8 cellular contexts compared by ENCODE assay signal in the genomic region with DNA sequence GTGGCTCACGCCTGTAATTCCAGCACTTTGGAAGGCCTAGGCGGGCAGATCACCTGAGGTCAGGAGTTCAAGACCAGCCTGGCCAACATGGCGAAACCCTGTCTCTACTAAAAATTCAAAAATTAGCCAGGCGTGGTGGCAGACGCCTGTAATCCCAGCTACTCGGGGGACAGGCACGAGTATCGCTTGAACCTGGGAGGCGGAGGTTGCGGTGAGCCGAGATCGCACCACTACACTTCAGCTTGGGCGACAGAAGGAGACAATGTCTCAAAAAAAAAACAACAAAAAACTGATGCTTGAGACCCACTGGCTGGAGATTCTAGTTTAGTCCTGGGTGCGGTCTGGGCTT. TPM values are rescaled to one million over a fixed set of nuclear protein-coding genes. Genes with fewer than 3 reads are reported as not detected.
DNase-seq lines count a peak whose midpoint lies in the region; ATAC-seq and TF ChIP-seq lines count a peak whose summit lies in the region.
"Not testable (repeated sequence)": the region's sequence is repeated elsewhere in the genome, so short reads cannot be mapped to it uniquely, and the experiment has no call there.

No MANE protein-coding gene starts in this region.

- CTCF ChIA-PET in activated CD8-positive, alpha-beta T cell treated with anti-CD3 and anti-CD28 coated beads for 36 hours (lab: Charles Lee), result interaction anchor here (1.4 to 3.0 kb wide), 2 partner anchors 39 to 158 kb away, joined by 7 to 11 read pairs; partner anchors contain the start of gene SAT1

- WGBS in mesodermal cell (ENCODE audit: insufficient coverage in 2 of 2), 2 experiments, result 31 to 78% methylated on average over 2 to 11 of the region's 14 CpGs

- not testable (repeated sequence) for H3K9me3 ChIP-seq in NT2/D1 (ENCODE audit: insufficient read depth, low read length); breast epithelium; mesodermal cell (ENCODE audit: control insufficient read depth, low read length); uterus

- H3K27me3 Mint-ChIP-seq in activated CD8-positive, alpha-beta T cell treated with anti-CD3 and anti-CD28 coated beads for 36 hours, result not testable (repeated sequence)

- H3K27ac Mint-ChIP-seq in activated CD8-positive, alpha-beta T cell treated with anti-CD3 and anti-CD28 coated beads for 36 hours, result peak overlapping the region; percentile 90

- intact Hi-C loops in activated CD8-positive, alpha-beta T cell treated with anti-CD3 and anti-CD28 coated beads for 36 hours (cut with micrococcal nuclease); breast epithelium (cut with DNase I; ENCODE audit: low total_unique reads); uterus (cut with DNase I; ENCODE audit: low total_unique reads): not testable (repeated sequence)

- not testable (repeated sequence) for ATAC-seq in activated CD8-positive, alpha-beta T cell treated with anti-CD3 and anti-CD28 coated beads for 36 hours; foreskin keratinocyte

- H3K36me3 Mint-ChIP-seq in activated CD8-positive, alpha-beta T cell treated with anti-CD3 and anti-CD28 coated beads for 36 hours (ENCODE audit: low read depth), result not testable (repeated sequence)

- H3K9me3 Mint-ChIP-seq in activated CD8-positive, alpha-beta T cell treated with anti-CD3 and anti-CD28 coated beads for 36 hours, result not testable (repeated sequence)

- H3K4me3 Mint-ChIP-seq in activated CD8-positive, alpha-beta T cell treated with anti-CD3 and anti-CD28 coated beads for 36 hours, result peak overlapping the region; percentile 86

- not testable (repeated sequence) for H3K36me3 ChIP-seq in GM06990 (ENCODE audit: control insufficient read depth, insufficient read depth, low read length); NT2/D1 (ENCODE audit: insufficient read depth, insufficient read length, low read length); breast epithelium; mesodermal cell (ENCODE audit: control insufficient read depth, insufficient read depth, low read length); uterus

- not testable (repeated sequence) for H3K4me1 ChIP-seq in NT2/D1 (ENCODE audit: insufficient read depth, insufficient read length); breast epithelium; foreskin keratinocyte; mesodermal cell (ENCODE audit: control insufficient read depth, insufficient read depth, low read length, poor library complexity, severe bottlenecking); uterus

- H3K4me1 Mint-ChIP-seq in activated CD8-positive, alpha-beta T cell treated with anti-CD3 and anti-CD28 coated beads for 36 hours (ENCODE audit: low read depth), result peaks cover 18% of the 10 kb centered on the region

- POLR2A ChIA-PET in activated CD8-positive, alpha-beta T cell treated with anti-CD3 and anti-CD28 coated beads for 36 hours (lab: Charles Lee), result interaction anchor here (1.6 kb wide), 1 partner anchor 165 kb away, joined by 3 read pairs; the partner anchor contains the start of genes APOO and CXorf58

- not testable (repeated sequence) for DNase-seq in GM06990 (ENCODE audit: extremely low read depth, insufficient read length); NT2/D1 (ENCODE audit: low read depth, low spot score); activated CD8-positive, alpha-beta T cell treated with anti-CD3 and anti-CD28 coated beads for 36 hours; breast epithelium (ENCODE audit: low spot score in 2 of 2); foreskin keratinocyte; retinal pigment epithelial cell (ENCODE audit: low read depth); uterus

- not testable (repeated sequence) for H3K27me3 ChIP-seq in GM06990 (replicated peaks; ENCODE audit: control insufficient read depth, insufficient read depth, low read length); NT2/D1 (ENCODE audit: insufficient read depth, insufficient read length); foreskin keratinocyte; uterus
- peaks cover 0 to 10% of the 10 kb centered on the region in 2 donors for H3K27me3 ChIP-seq in breast epithelium

- not testable (repeated sequence) for TF ChIP-seq CTCF in GM06990 (IDR thresholded peaks at IDR 0.05; ENCODE audit: insufficient read depth, low read length, poor library complexity, severe bottlenecking); activated CD8-positive, alpha-beta T cell treated with anti-CD3 and anti-CD28 coated beads for 36 hours (IDR thresholded peaks at IDR 0.05); breast epithelium (IDR thresholded peaks at IDR 0.05); foreskin keratinocyte (conservative IDR thresholded peaks at IDR 0.05); retinal pigment epithelial cell (conservative IDR thresholded peaks at IDR 0.05; ENCODE audit: low read depth, low read length); uterus (IDR thresholded peaks at IDR 0.05)

- H3K9ac ChIP-seq in NT2/D1 (ENCODE audit: insufficient read length, low read depth), result peak overlapping the region; percentile 88

- H3K27ac ChIP-seq in breast epithelium (peak overlapping the region; percentile 89 to 94), foreskin keratinocyte (peak overlapping the region; percentile 11), mesodermal cell (ENCODE audit: low read depth, low read length, severe bottlenecking) (peak overlapping the region; percentile 85), uterus (peak overlapping the region; percentile 88 to 98)

- H3K4me3 ChIP-seq in GM06990 (replicated peaks; ENCODE audit: low read depth, low read length) (peak overlapping the region; percentile 73), NT2/D1 (ENCODE audit: insufficient read length, low read depth) (peak overlapping the region; percentile 84), breast epithelium (peak overlapping the region in 2 of 3 donors; percentile 62 to 71), mesodermal cell (ENCODE audit: extremely low read depth, insufficient read depth, low read length, poor library complexity, severe bottlenecking) (peak overlapping the region; percentile 64), retinal pigment epithelial cell (ENCODE audit: low read length) (peak overlapping the region; percentile 73), uterus (peak overlapping the region; percentile 76 to 79)

- not testable (repeated sequence) for TF ChIP-seq POLR2A in breast epithelium (IDR thresholded peaks at IDR 0.05); uterus (IDR thresholded peaks at IDR 0.05)

RNA-seq across cellular contexts. Expression of gene ACOT9, which starts 0.5 kb away (rescaled TPM):
- 10 to 100 TPM; 28.1 to 28.3 TPM for total RNA-seq in activated CD8-positive, alpha-beta T cell treated with anti-CD3 and anti-CD28 coated beads for 36 hours
- total RNA-seq in breast epithelium (10 to 100 TPM; 38.7 to 42.3 (median 41.0) TPM), foreskin keratinocyte (71.8 and 74.1 TPM in 2 replicates), uterus (10 to 100 TPM; 21.2 to 54.1 (median 44.4) TPM)
- 59.6 and 63.1 TPM in 2 replicates for polyA plus RNA-seq in foreskin keratinocyte
- 47.6 TPM for polyA plus RNA-seq in mesodermal cell (2013, experiment 1 of 2)
- 49.3 TPM for polyA plus RNA-seq in mesodermal cell (2013, experiment 2 of 2)

RNA-seq across cellular contexts. Expression of gene SAT1, which starts 39.4 kb away (rescaled TPM):
- total RNA-seq in activated CD8-positive, alpha-beta T cell treated with anti-CD3 and anti-CD28 coated beads for 36 hours, result 100 to 1,000 TPM in 1 of 2 experiments, 10 to 100 TPM in 1; 94.1 to 101 TPM
- 1,000 to 10,000 TPM in 2 of 3 donors, 100 to 1,000 TPM in 1; 980 to 1,359 (median 1,246) TPM for total RNA-seq in breast epithelium
- total RNA-seq in foreskin keratinocyte, result 258 and 280 TPM in 2 replicates
- polyA plus RNA-seq in foreskin keratinocyte, result 264 and 271 TPM in 2 replicates
- polyA plus RNA-seq in mesodermal cell (2013, experiment 1 of 2), result 278 TPM
- polyA plus RNA-seq in mesodermal cell (2013, experiment 2 of 2), result 249 TPM
- 100 to 1,000 TPM; 116 to 358 (median 220) TPM for total RNA-seq in uterus

Comparison
In these comparisons a context has a peak if more than half of its experiments do, and no peak if none do; other contexts are left out.
1. H3K27ac ChIP-seq: peak in every context shown above with its lines; median percentile 93 in uterus; 92 in breast epithelium; 85 in mesodermal cell; 11 in foreskin keratinocyte.